In genomic region chr7:127782075-127782474, GRCh38 we compare ENCODE assay signal across 20 cellular contexts.
DNase-seq lines count a peak whose midpoint lies in the region; ATAC-seq and TF ChIP-seq lines count a peak whose summit lies in the region.
"Had no signal": no experiment of that assay in that cellular context is flagged by ENCODE, and none has a peak within 500 bp of the region (broad histone marks: within the 10 kb centered on the region; RNA-seq: fewer than 3 reads in every experiment).

No MANE protein-coding gene starts in this region.

- H3K27me3 Mint-ChIP-seq in MCF 10A (ENCODE audit: insufficient read depth, unreplicated experiment) = no peaks in the 10 kb centered on the region
- H3K27me3 Mint-ChIP-seq in activated B cell treated with CpG ODN at 0.5 μM for 24 hours = no peaks in the 10 kb centered on the region

- ATAC-seq in activated B cell treated with CpG ODN at 0.5 μM for 24 hours (ENCODE audit: low read depth) = no peak
- ATAC-seq in upper lobe of right lung = peak; percentile 39
- ATAC-seq in GM18870 (IDR thresholded peaks at IDR 0.05; ENCODE audit: unreplicated experiment) = no peak
- ATAC-seq: CD8-positive, alpha-beta T cell had no signal

- H3K27ac Mint-ChIP-seq in MCF 10A (ENCODE audit: low read depth, unreplicated experiment) (peak overlapping the region; percentile 35), activated B cell treated with CpG ODN at 0.5 μM for 24 hours (peak overlapping the region; percentile 9)
- H3K27ac Mint-ChIP-seq: activated T-helper 2 cell treated with anti-CD3 and anti-CD28 coated beads, Interferon-gamma antibody, Interleukin-2, Interleukin-4, amounts not matched to agents 10 μg/mL and 5 μg/mL and 100 μg/mL, durations not matched to agents 14 hours and 24 hours and 36 hours; CD8-positive, alpha-beta T cell had no signal

- POLR2A ChIA-PET in MCF 10A (lab: Yijun Ruan, JAX) (interaction anchor here (0.7 to 1.5 kb wide), 3 partner anchors 10 to 1322 kb away, joined by 3 to 4 read pairs (median 3); no protein-coding TSS in a partner anchor), activated B cell treated with CpG ODN at 0.5 μM for 24 hours (lab: Charles Lee) (no interaction called here)

- no peaks in the 10 kb centered on the region for H3K36me3 ChIP-seq in breast epithelium
- H3K36me3 ChIP-seq in upper lobe of right lung = no peaks in the 10 kb centered on the region
- no peaks in the 10 kb centered on the region for H3K36me3 ChIP-seq in colonic mucosa
- H3K36me3 ChIP-seq in esophagus squamous epithelium = no peaks in the 10 kb centered on the region
- H3K36me3 ChIP-seq: esophagus muscularis mucosa, SJCRH30 had no signal

- H3K4me1 ChIP-seq in breast epithelium (no peaks in the 10 kb centered on the region), upper lobe of right lung (peaks cover 19% of the 10 kb centered on the region), colonic mucosa (no peaks in the 10 kb centered on the region), esophagus squamous epithelium (no peaks in the 10 kb centered on the region)

- H3K27me3 ChIP-seq in breast epithelium = no peaks in the 10 kb centered on the region
- H3K27me3 ChIP-seq in upper lobe of right lung = no peaks in the 10 kb centered on the region
- no peaks in the 10 kb centered on the region for H3K27me3 ChIP-seq in colonic mucosa
- no peaks in the 10 kb centered on the region for H3K27me3 ChIP-seq in esophagus squamous epithelium
- H3K27me3 ChIP-seq: esophagus muscularis mucosa, SJCRH30 had no signal

- no peak for DNase-seq in MCF 10A (ENCODE audit: unreplicated experiment)
- no peak for DNase-seq in breast epithelium (ENCODE audit: low spot score in 2 of 2)
- DNase-seq in NCI-H69 (lab: John Stamatoyannopoulos, UW) = peak; percentile 24
- DNase-seq in activated B cell treated with CpG ODN at 0.5 μM for 24 hours = no peak
- no peak for DNase-seq in upper lobe of right lung
- DNase-seq in colonic mucosa = no peak
- DNase-seq in esophagus squamous epithelium (lab: John Stamatoyannopoulos, UW) = no peak
- DNase-seq: activated CD4-positive, alpha-beta T cell treated with anti-CD3 and anti-CD28 coated beads for 4 hours; caudate nucleus; CD8-positive, alpha-beta T cell; DMS53; left colon; NCI-H1048; NCI-H2029 treated with DMSO at 0.1 percent for 48 hours; NCI-H524; SJCRH30; T-helper 9 cell had no signal

- no peak overlapping the region for H3K4me3 Mint-ChIP-seq in MCF 10A (ENCODE audit: unreplicated experiment)
- H3K4me3 Mint-ChIP-seq in activated B cell treated with CpG ODN at 0.5 μM for 24 hours = no peak overlapping the region
- H3K4me3 Mint-ChIP-seq: CD8-positive, alpha-beta T cell had no signal

- H3K27ac ChIP-seq in breast epithelium (no peak overlapping the region), upper lobe of right lung (no peak overlapping the region), colonic mucosa (no peak overlapping the region), esophagus squamous epithelium (no peak overlapping the region)
- H3K27ac ChIP-seq: esophagus muscularis mucosa, SJCRH30 had no signal

- intact Hi-C loops in MCF 10A (cut with micrococcal nuclease) = no loop called here
- intact Hi-C loops in breast epithelium (cut with DNase I; ENCODE audit: low total_unique reads) = no loop called here
- intact Hi-C loops in activated B cell treated with CpG ODN at 0.5 μM for 24 hours (cut with micrococcal nuclease) = no loop called here
- intact Hi-C loops in upper lobe of right lung (cut with DNase I) = no loop called here
- intact Hi-C loops in colonic mucosa (cut with DNase I) = no loop called here
- intact Hi-C loops in esophagus squamous epithelium (cut with DNase I) = no loop called here

- peaks cover 14% of the 10 kb centered on the region for H3K36me3 Mint-ChIP-seq in MCF 10A (ENCODE audit: insufficient read depth, unreplicated experiment)
- peaks cover 5% of the 10 kb centered on the region for H3K36me3 Mint-ChIP-seq in activated B cell treated with CpG ODN at 0.5 μM for 24 hours (ENCODE audit: low read depth)

- TF ChIP-seq CTCF in MCF 10A (IDR thresholded peaks at IDR 0.05; ENCODE audit: unreplicated experiment) = no peak
- TF ChIP-seq CTCF in breast epithelium (IDR thresholded peaks at IDR 0.05) = no peak
- TF ChIP-seq CTCF in activated B cell treated with CpG ODN at 0.5 μM for 24 hours (IDR thresholded peaks at IDR 0.05) = no peak
- no peak for TF ChIP-seq CTCF in upper lobe of right lung (IDR thresholded peaks at IDR 0.05)
- no peak for TF ChIP-seq CTCF in colonic mucosa (IDR thresholded peaks at IDR 0.05)
- TF ChIP-seq CTCF in esophagus squamous epithelium (IDR thresholded peaks at IDR 0.05) = no peak

- H3K4me1 Mint-ChIP-seq in MCF 10A (ENCODE audit: insufficient read depth, unreplicated experiment) (peaks cover 17% of the 10 kb centered on the region), activated B cell treated with CpG ODN at 0.5 μM for 24 hours (peaks cover 30% of the 10 kb centered on the region)

- no TSS peak for BruUV-seq in MCF 10A (replicated peaks; lab: Mats Ljungman, UMichigan)

- no peaks in the 10 kb centered on the region for H3K9me3 Mint-ChIP-seq in MCF 10A (ENCODE audit: unreplicated experiment)
- no peaks in the 10 kb centered on the region for H3K9me3 Mint-ChIP-seq in activated B cell treated with CpG ODN at 0.5 μM for 24 hours
- H3K9me3 Mint-ChIP-seq: activated T-helper 2 cell treated with anti-CD3 and anti-CD28 coated beads, Interferon-gamma antibody, Interleukin-2, Interleukin-4, amounts not matched to agents 10 μg/mL and 5 μg/mL and 100 μg/mL, durations not matched to agents 14 hours and 24 hours and 36 hours; CD8-positive, alpha-beta T cell had no signal

- no peaks in the 10 kb centered on the region for H3K9me3 ChIP-seq in breast epithelium
- H3K9me3 ChIP-seq in upper lobe of right lung = no peaks in the 10 kb centered on the region
- no peaks in the 10 kb centered on the region for H3K9me3 ChIP-seq in colonic mucosa
- H3K9me3 ChIP-seq in esophagus squamous epithelium = no peaks in the 10 kb centered on the region
- H3K9me3 ChIP-seq: esophagus muscularis mucosa, SJCRH30 had no signal

- H3K9ac ChIP-seq in colonic mucosa (ENCODE audit: low read depth in 2 of 2, low read length in 2 of 2) = no peak overlapping the region

- H3K4me3 ChIP-seq in breast epithelium (no peak overlapping the region), upper lobe of right lung (no peak overlapping the region), colonic mucosa (no peak overlapping the region), esophagus squamous epithelium (no peak overlapping the region)
- H3K4me3 ChIP-seq: esophagus muscularis mucosa, SJCRH30 had no signal

- CTCF ChIA-PET in MCF 10A (lab: Yijun Ruan, JAX) = no interaction called here
- CTCF ChIA-PET in activated B cell treated with CpG ODN at 0.5 μM for 24 hours (lab: Charles Lee) = no interaction called here

- no peak for TF ChIP-seq POLR2A in breast epithelium (IDR thresholded peaks at IDR 0.05)
- TF ChIP-seq POLR2A in esophagus squamous epithelium (IDR thresholded peaks at IDR 0.05) = no peak
